In the genomic region with DNA sequence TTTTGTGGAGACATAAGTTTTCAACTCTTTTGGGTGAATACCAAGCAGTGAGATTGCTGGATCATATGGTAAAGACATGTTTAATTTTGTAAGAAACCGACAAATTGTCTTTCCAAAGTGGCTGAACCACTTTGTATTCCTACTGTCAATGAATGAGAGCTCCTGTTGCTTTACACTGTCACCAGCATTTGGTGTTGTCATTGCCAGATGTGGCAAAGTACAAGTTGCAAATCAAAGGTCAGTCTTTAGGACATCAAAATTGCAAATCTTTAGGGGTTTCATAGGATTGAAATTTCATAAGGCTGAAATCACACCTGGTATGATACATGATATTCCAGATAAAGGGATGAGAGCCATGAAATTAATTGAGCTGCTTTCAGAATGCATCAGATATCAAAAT, we compare ENCODE assay signal across 37 cellular contexts.
DNase-seq lines count a peak whose midpoint lies in the region; ATAC-seq, FAIRE-seq and TF ChIP-seq lines count a peak whose summit lies in the region.
"Had no signal": no experiment of that assay in that cellular context is flagged by ENCODE, and none has a peak within 500 bp of the region (broad histone marks: within the 10 kb centered on the region; RNA-seq: fewer than 3 reads in every experiment).

No MANE protein-coding gene starts in this region.

- H3K9me3 Mint-ChIP-seq in astrocyte (ENCODE audit: unreplicated experiment): no peaks in the 10 kb centered on the region
- H3K9me3 Mint-ChIP-seq: CD4-positive, alpha-beta T cell; CD8-positive, alpha-beta memory T cell; CD8-positive, alpha-beta T cell had no signal

- H3K9me3 ChIP-seq in liver (ENCODE audit: control insufficient read depth in 4 of 4, low read length in 3 of 4): no peaks in the 10 kb centered on the region
- H3K9me3 ChIP-seq in HepG2 (ENCODE audit: low read length): no peaks in the 10 kb centered on the region
- no peaks in the 10 kb centered on the region for H3K9me3 ChIP-seq in astrocyte (ENCODE audit: insufficient read depth, low read depth, low read length)
- no peaks in the 10 kb centered on the region for H3K9me3 ChIP-seq in right lobe of liver
- H3K9me3 ChIP-seq: A549, BE2C, BLaER1, Caco-2 had no signal

- H3K4me3 Mint-ChIP-seq in astrocyte (ENCODE audit: unreplicated experiment): no peak overlapping the region
- H3K4me3 Mint-ChIP-seq: B cell; CD14-positive monocyte; CD4-positive, alpha-beta memory T cell; CD4-positive, alpha-beta T cell; CD4-positive, CD25-positive, alpha-beta regulatory T cell; CD8-positive, alpha-beta memory T cell; CD8-positive, alpha-beta T cell had no signal

- H2AFZ ChIP-seq in HepG2 (ENCODE audit: low read length): no peak overlapping the region
- no peak overlapping the region for H2AFZ ChIP-seq in astrocyte (ENCODE audit: low read depth, low read length)

- FAIRE-seq in HepG2 (lab: Jason Lieb, UNC) (no peak), astrocyte (lab: Jason Lieb, UNC) (peak; percentile 37), HTR-8/SVneo (lab: Jason Lieb, UNC) (no peak)
- FAIRE-seq: A204.1, A549, D721Med had no signal

- no peaks in the 10 kb centered on the region for H3K79me2 ChIP-seq in HepG2 (ENCODE audit: insufficient read depth, low read length)
- no peaks in the 10 kb centered on the region for H3K79me2 ChIP-seq in astrocyte (ENCODE audit: insufficient read depth, low read length)

- TF ChIP-seq RAD21 in liver (IDR thresholded peaks at IDR 0.05) (peak; percentile 23 to 30), HepG2 (CRISPR knock-in tag; IDR thresholded peaks at IDR 0.05) (no peak)

- in situ Hi-C loops in HepG2 (cut with HindIII; ENCODE audit: extremely low pct_ligation_motif_present, low pct_unique_long_range_greater_than_20kb): no loop called here

- H3K27me3 ChIP-seq in liver (ENCODE audit: control insufficient read depth in 4 of 4, insufficient read depth in 4 of 4, low read length in 3 of 4) (no peaks in the 10 kb centered on the region), HepG2 (ENCODE audit: control insufficient read depth in 1 of 2, insufficient read depth in 2 of 2, low read length in 2 of 2) (no peaks in the 10 kb centered on the region), astrocyte (ENCODE audit: insufficient read depth, low read length) (no peaks in the 10 kb centered on the region), right lobe of liver (no peaks in the 10 kb centered on the region)
- H3K27me3 ChIP-seq: BE2C; BLaER1; BLaER1 treated with 17β-estradiol and CSF1 and Interleukin-3, amounts not matched to agents 10 nM and 100 nM had no signal

- H3K4me1 ChIP-seq in liver (ENCODE audit: control insufficient read depth in 4 of 4, insufficient read depth in 4 of 4, low read length in 3 of 4): peaks cover 0 to 6% (median 4%) of the 10 kb centered on the region in 4 donors
- no peaks in the 10 kb centered on the region for H3K4me1 ChIP-seq in HepG2 (ENCODE audit: insufficient read depth, low read length)
- H3K4me1 ChIP-seq in astrocyte (ENCODE audit: insufficient read depth, low read length): peaks cover under 1% of the 10 kb centered on the region
- H3K4me1 ChIP-seq in right lobe of liver: peaks cover 0 to 8% (median 2%) of the 10 kb centered on the region in 4 donors
- H3K4me1 ChIP-seq: A549; BE2C; BLaER1; BLaER1 treated with 17β-estradiol and CSF1 and Interleukin-3, amounts not matched to agents 10 nM and 100 nM; Caco-2 had no signal

- H3K4me2 ChIP-seq in HepG2 (ENCODE audit: low read depth, low read length) (no peak overlapping the region), astrocyte (ENCODE audit: low read length) (no peak overlapping the region)
- H3K4me2 ChIP-seq: A549; BLaER1; BLaER1 treated with 17β-estradiol and CSF1 and Interleukin-3, amounts not matched to agents 10 nM and 100 nM had no signal

- no peaks in the 10 kb centered on the region for H3K36me3 ChIP-seq in liver (ENCODE audit: control insufficient read depth in 4 of 4, insufficient read depth in 3 of 4, low read depth in 1 of 4, low read length in 3 of 4)
- no peaks in the 10 kb centered on the region for H3K36me3 ChIP-seq in HepG2 (replicated peaks in 1 of 2; ENCODE audit: control insufficient read depth in 1 of 2, insufficient read depth in 2 of 2, low read length in 2 of 2)
- H3K36me3 ChIP-seq in astrocyte (ENCODE audit: insufficient read depth, low read length): no peaks in the 10 kb centered on the region
- H3K36me3 ChIP-seq in right lobe of liver: no peaks in the 10 kb centered on the region
- H3K36me3 ChIP-seq: BE2C; BLaER1; BLaER1 treated with 17β-estradiol and CSF1 and Interleukin-3, amounts not matched to agents 10 nM and 100 nM had no signal

- TF ChIP-seq POLR2A in HepG2 (IDR thresholded peaks at IDR 0.05; ENCODE audit: insufficient read depth in 1 of 2, low read depth in 2 of 2, low read length in 2 of 2) (no peak), right lobe of liver (IDR thresholded peaks at IDR 0.05) (no peak)

- H3K4me3 ChIP-seq in liver (ENCODE audit: low read depth in 1 of 3, low read length in 3 of 3) (no peak overlapping the region), HepG2 (replicated peaks in 1 of 3; ENCODE audit: insufficient read depth in 1 of 3, low read depth in 2 of 3, low read length in 3 of 3) (no peak overlapping the region), astrocyte (ENCODE audit: insufficient read depth, low read depth, low read length) (no peak overlapping the region), right lobe of liver (no peak overlapping the region)
- H3K4me3 ChIP-seq: A549; BLaER1; BLaER1 treated with 17β-estradiol and CSF1 and Interleukin-3, amounts not matched to agents 10 nM and 100 nM had no signal

- no peak for ATAC-seq in HepG2
- peak; percentile 94 for ATAC-seq in left lobe of liver
- peak; percentile 85 to 91 (median 90) for ATAC-seq in right lobe of liver
- ATAC-seq: A549; CD8-positive, alpha-beta T cell had no signal

- no peak for TF ChIP-seq CTCF in liver (IDR thresholded peaks at IDR 0.05; ENCODE audit: low read depth, low read length, missing input control)
- no peak for TF ChIP-seq CTCF in HepG2 (CRISPR knock-in tag; IDR thresholded peaks at IDR 0.05)
- no peak for TF ChIP-seq CTCF in astrocyte (IDR thresholded peaks at IDR 0.05; ENCODE audit: insufficient read depth, low read depth, low read length)
- TF ChIP-seq CTCF in right lobe of liver (IDR thresholded peaks at IDR 0.05): no peak

- TF ChIP-seq EP300 in HepG2 (IDR thresholded peaks at IDR 0.05; ENCODE audit: low read depth in 2 of 2, low read length in 2 of 2): no peak
- no peak for TF ChIP-seq EP300 in HepG2 (CRISPR knock-in tag; IDR thresholded peaks at IDR 0.05; ENCODE audit: borderline replicate concordance)

- no peak overlapping the region for H3K27ac Mint-ChIP-seq in astrocyte (ENCODE audit: unreplicated experiment)
- H3K27ac Mint-ChIP-seq: B cell; CD14-positive monocyte; CD4-positive, alpha-beta memory T cell; CD4-positive, alpha-beta T cell; CD4-positive, CD25-positive, alpha-beta regulatory T cell; CD8-positive, alpha-beta memory T cell; CD8-positive, alpha-beta T cell had no signal

- no peak overlapping the region for H3K9ac ChIP-seq in liver (ENCODE audit: low read depth in 1 of 2, low read length in 2 of 2)
- no peak overlapping the region for H3K9ac ChIP-seq in HepG2 (ENCODE audit: insufficient read depth, low read depth, low read length)
- H3K9ac ChIP-seq in astrocyte (ENCODE audit: low read length): no peak overlapping the region
- H3K9ac ChIP-seq: BLaER1; BLaER1 treated with 17β-estradiol and CSF1 and Interleukin-3, amounts not matched to agents 10 nM and 100 nM had no signal

- POLR2A ChIA-PET in HepG2 (lab: Yijun Ruan, JAX): no interaction called here

- H3K27ac ChIP-seq in liver (ENCODE audit: low read depth in 1 of 2, low read length in 2 of 2): no peak overlapping the region
- H3K27ac ChIP-seq in HepG2 (ENCODE audit: extremely low read length, insufficient read depth, low read length): no peak overlapping the region
- no peak overlapping the region for H3K27ac ChIP-seq in astrocyte (ENCODE audit: low read depth, low read length)
- H3K27ac ChIP-seq in right lobe of liver: no peak overlapping the region
- H3K27ac ChIP-seq: 22Rv1; A549; BLaER1; BLaER1 treated with 17β-estradiol and CSF1 and Interleukin-3, amounts not matched to agents 10 nM and 100 nM; C4-2B had no signal

- CTCF ChIA-PET in HepG2 (lab: Yijun Ruan, JAX; ENCODE audit: low intra/inter-chr PET ratio, low total read pairs): no interaction called here

- peaks cover 13% of the 10 kb centered on the region for H3K4me1 Mint-ChIP-seq in astrocyte (ENCODE audit: low read depth, unreplicated experiment)
- H3K4me1 Mint-ChIP-seq: B cell; CD14-positive monocyte; CD4-positive, alpha-beta memory T cell; CD4-positive, CD25-positive, alpha-beta regulatory T cell; CD8-positive, alpha-beta memory T cell had no signal

- WGBS in liver: 34% methylated on average over 1 of the region's 1 CpG
- WGBS in HepG2 (ENCODE audit: low lambda C conversion rate): 0% methylated on average over 1 of the region's 1 CpG
- 0% methylated on average over 1 of the region's 1 CpG for WGBS in right lobe of liver (ENCODE audit: insufficient coverage, low coverage, low lambda C conversion rate, missing lambda C conversion rate)

- BruUV-seq in HepG2 (replicated peaks; lab: Mats Ljungman, UMichigan): no TSS peak

- no peaks in the 10 kb centered on the region for H3K27me3 Mint-ChIP-seq in astrocyte (ENCODE audit: low read depth, unreplicated experiment)

- H4K20me1 ChIP-seq in HepG2 (ENCODE audit: insufficient read depth, low read length) (no peaks in the 10 kb centered on the region), astrocyte (ENCODE audit: insufficient read depth, low read length) (no peaks in the 10 kb centered on the region)
- H4K20me1 ChIP-seq: BLaER1; BLaER1 treated with 17β-estradiol and CSF1 and Interleukin-3, amounts not matched to agents 10 nM and 100 nM had no signal

- intact Hi-C loops in HepG2 (cut with micrococcal nuclease; ENCODE audit: unreplicated experiment): no loop called here
- intact Hi-C loops in right lobe of liver (cut with DNase I): no loop called here

- DNase-seq in HepG2 (ENCODE audit: low spot score): no peak
- no peak for DNase-seq in astrocyte (ENCODE audit: low read depth)
- DNase-seq in left lobe of liver (ENCODE audit: low spot score): no peak
- peak in 1 of 3 donors; percentile 46 for DNase-seq in right lobe of liver
- DNase-seq in NCI-H146 treated with DMSO at 0.1 percent for 48 hours (lab: John Stamatoyannopoulos, UW; ENCODE audit: unreplicated experiment): no peak
- DNase-seq in OCI-M2 (lab: John Stamatoyannopoulos, UW; ENCODE audit: unreplicated experiment): no peak
- DNase-seq in HTR-8/SVneo (ENCODE audit: insufficient read length, low spot score): no peak
- DNase-seq: 8988T; ACHN; AML-193; BE2C; C1 segment of cervical spinal cord; Caco-2; Calu3; CD4-positive, alpha-beta memory T cell; CD4-positive, alpha-beta T cell; CD4-positive, CD25-positive, alpha-beta regulatory T cell; CD8-positive, alpha-beta memory T cell; CD8-positive, alpha-beta T cell; COR-L47; DMS 273 treated with DMSO at 0.1 percent for 48 hours; DMS153; DMS53; DMS79; DMS79 treated with DMSO at 0.1 percent for 48 hours; DND-41; EL had no signal

- H3K36me3 Mint-ChIP-seq in astrocyte (ENCODE audit: low read depth, unreplicated experiment): no peaks in the 10 kb centered on the region
- H3K36me3 Mint-ChIP-seq: CD14-positive monocyte; CD4-positive, alpha-beta memory T cell; CD4-positive, CD25-positive, alpha-beta regulatory T cell; CD8-positive, alpha-beta memory T cell; CD8-positive, alpha-beta T cell had no signal

TF ChIP-seq in liver, 16 proteins besides CTCF, POLR2A, EP300 and RAD21 (continues in another document):
- no peak for TF ChIP-seq YY1 (IDR thresholded peaks at IDR 0.05)
